In genomic region chr6:44416103-44416502, GRCh38 we compare ENCODE assay signal across 13 cellular contexts. TPM values are rescaled to one million over a fixed set of nuclear protein-coding genes. Genes with fewer than 3 reads are reported as not detected.
DNase-seq lines count a peak whose midpoint lies in the region; ATAC-seq, FAIRE-seq and TF ChIP-seq lines count a peak whose summit lies in the region.
"Had no signal": no experiment of that assay in that cellular context is flagged by ENCODE, and none has a peak within 500 bp of the region (broad histone marks: within the 10 kb centered on the region; RNA-seq: fewer than 3 reads in every experiment).

No MANE protein-coding gene starts in this region.

- no peak for DNase-seq in left ventricle myocardium superior
- no peak for DNase-seq in right atrium auricular region (ENCODE audit: low spot score)
- DNase-seq in adrenal gland, result peak; percentile 48 to 75 (median 69)
- DNase-seq in kidney epithelial cell (ENCODE audit: low read depth), result peak; percentile 7
- DNase-seq in GOT3 (lab: John Stamatoyannopoulos, UW), result no peak
- DNase-seq in SK-N-DZ (ENCODE audit: low spot score), result no peak
- DNase-seq in GM12892 (ENCODE audit: insufficient read length), result no peak
- DNase-seq: activated CD4-positive, alpha-beta T cell treated with anti-CD3 and anti-CD28 coated beads for 4 hours; aorta; esophagus squamous epithelium; SIG-M5 had no signal

- H3K4me3 ChIP-seq in right atrium auricular region (no peak overlapping the region), adrenal gland (no peak overlapping the region), kidney epithelial cell (ENCODE audit: low read depth, low read length) (no peak overlapping the region)
- H3K4me3 ChIP-seq: BLaER1 treated with 17β-estradiol and CSF1 and Interleukin-3, amounts not matched to agents 10 nM and 100 nM; esophagus squamous epithelium had no signal

- TF ChIP-seq POLR2A in adrenal gland (IDR thresholded peaks at IDR 0.05) (no peak), GM12892 (IDR thresholded peaks at IDR 0.05; ENCODE audit: low read depth, low read length) (no peak)

- no peak for TF ChIP-seq CTCF in right atrium auricular region (IDR thresholded peaks at IDR 0.05)
- TF ChIP-seq CTCF in adrenal gland (IDR thresholded peaks at IDR 0.05), result no peak
- TF ChIP-seq CTCF in kidney epithelial cell (IDR thresholded peaks at IDR 0.05; ENCODE audit: insufficient read depth, low read length, poor library complexity, severe bottlenecking), result no peak

- no peaks in the 10 kb centered on the region for H3K27me3 ChIP-seq in right atrium auricular region
- no peaks in the 10 kb centered on the region for H3K27me3 ChIP-seq in adrenal gland
- H3K27me3 ChIP-seq in kidney epithelial cell (ENCODE audit: control insufficient read depth, insufficient read depth, low read length), result no peaks in the 10 kb centered on the region
- H3K27me3 ChIP-seq: BLaER1 treated with 17β-estradiol and CSF1 and Interleukin-3, amounts not matched to agents 10 nM and 100 nM; esophagus squamous epithelium had no signal

- H3K36me3 ChIP-seq in right atrium auricular region (peaks cover 45% of the 10 kb centered on the region), adrenal gland (replicated peaks in 1 of 2) (peaks cover 0 to 32% of the 10 kb centered on the region in 2 donors), kidney epithelial cell (ENCODE audit: control insufficient read depth, insufficient read depth, low read length) (peaks cover 4% of the 10 kb centered on the region)

- no peak for FAIRE-seq in GM12892 (lab: Jason Lieb, UNC)

- intact Hi-C loops in left ventricle myocardium superior (cut with micrococcal nuclease), result no loop called here
- intact Hi-C loops in adrenal gland (cut with DNase I), result no loop called here

- ATAC-seq in left ventricle myocardium superior (peak; percentile 44), HG03342 (IDR thresholded peaks at IDR 0.05; ENCODE audit: unreplicated experiment) (no peak)

- H3K4me1 ChIP-seq in right atrium auricular region (peaks cover 0 to 20% of the 10 kb centered on the region in 2 donors), adrenal gland (replicated peaks in 1 of 2) (peaks cover 18 to 30% of the 10 kb centered on the region in 2 donors)

- no peaks in the 10 kb centered on the region for H3K9me3 ChIP-seq in right atrium auricular region
- no peaks in the 10 kb centered on the region for H3K9me3 ChIP-seq in adrenal gland (replicated peaks in 1 of 3)
- H3K9me3 ChIP-seq: esophagus squamous epithelium had no signal

- H3K27ac ChIP-seq in right atrium auricular region (no peak overlapping the region), adrenal gland (peak overlapping the region in 3 of 5 donors; percentile 39 to 83 (median 61))
- H3K27ac ChIP-seq: BLaER1 treated with 17β-estradiol and CSF1 and Interleukin-3, amounts not matched to agents 10 nM and 100 nM; esophagus squamous epithelium had no signal

RNA-seq across cellular contexts. Expression of gene CDC5L, which starts 28.6 kb away (rescaled TPM):
- total RNA-seq in left ventricle myocardium superior (20.1 TPM), right atrium auricular region (10 to 100 TPM; 16.4 to 16.5 TPM), adrenal gland (10 to 100 TPM; 13.8 to 26.2 (median 20.8) TPM), kidney epithelial cell (22.9 and 24.9 TPM in 2 replicates)
- polyA plus RNA-seq in adrenal gland, result 10 to 100 TPM in 1 of 3 donors, 1 to 10 TPM in 2; 5.6 to 33.6 (median 5.9) TPM
- polyA plus RNA-seq in SK-N-DZ (2014; cell fraction: cytosol; rRNA removed), result 36.2 and 36.3 TPM in 2 replicates
- polyA plus RNA-seq in SK-N-DZ (2014; cell fraction: nucleus; rRNA removed), result 22.1 and 22.7 TPM in 2 replicates
- 15.0 TPM for polyA plus RNA-seq in GM12892 (2012; ENCODE audit: missing spikeins)

Comparison
In these comparisons a context has a peak if more than half of its experiments do, and no peak if none do; other contexts are left out.
1. DNase-seq: peak in adrenal gland (7 of 7) and kidney epithelial cell (single experiment); none in left ventricle myocardium superior (single experiment), right atrium auricular region (single experiment), GOT3 (single experiment), SK-N-DZ (single experiment) and GM12892 (single experiment).
2. H3K27ac ChIP-seq: peak in adrenal gland (3 of 5); none in right atrium auricular region (0 of 2).